In the genomic region with DNA sequence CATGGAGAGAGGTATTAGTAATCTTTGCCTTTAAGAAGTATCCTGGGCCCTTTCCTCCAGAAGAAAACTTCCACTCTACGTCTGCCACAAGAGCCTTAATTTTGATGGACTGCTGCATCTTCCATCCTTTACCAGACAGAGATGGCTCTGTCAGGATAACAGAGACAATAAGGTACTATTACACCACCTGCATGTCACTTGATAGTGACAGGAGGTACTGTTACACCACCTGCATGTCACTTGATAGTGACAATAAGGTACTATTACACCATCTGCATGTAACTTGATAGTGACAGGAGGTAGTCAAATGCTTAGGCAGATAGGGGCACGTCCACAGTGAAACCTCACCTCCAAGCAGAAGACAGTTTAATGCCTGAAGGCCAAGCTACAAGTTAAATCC, we compare ENCODE assay signal across 18 cellular contexts. TPM values are rescaled to one million over a fixed set of nuclear protein-coding genes. Genes with fewer than 3 reads are reported as not detected.
DNase-seq lines count a peak whose midpoint lies in the region; TF ChIP-seq lines count a peak whose summit lies in the region.
"Had no signal": no experiment of that assay in that cellular context is flagged by ENCODE, and none has a peak within 500 bp of the region (broad histone marks: within the 10 kb centered on the region; RNA-seq: fewer than 3 reads in every experiment).

No MANE protein-coding gene starts in this region.

- H3K4me3 Mint-ChIP-seq in CD14-positive monocyte = no peak overlapping the region
- H3K4me3 Mint-ChIP-seq: GM23338, HFFc6 had no signal

- DNase-seq in NCI-H1436 treated with DMSO at 0.1 percent for 48 hours (lab: John Stamatoyannopoulos, UW) (peak; percentile 10), NCI-H146 treated with DMSO at 0.1 percent for 48 hours (lab: John Stamatoyannopoulos, UW; ENCODE audit: unreplicated experiment) (peak; percentile 21), NCI-H748 (lab: John Stamatoyannopoulos, UW; ENCODE audit: unreplicated experiment) (peak; percentile 92), left kidney (ENCODE audit: low read depth, low spot score) (peak; percentile 56), HK-2 (ENCODE audit: unreplicated experiment) (no peak), CD14-positive monocyte (ENCODE audit: low spot score) (no peak), MV-4-11 (lab: John Stamatoyannopoulos, UW) (no peak)
- DNase-seq: Calu3, HFFc6, Karpas-422, NCI-H1092 treated with DMSO at 0.1 percent for 48 hours, NCI-H1694, NCI-H2081 treated with DMSO at 0.1 percent for 48 hours, NCI-H345, NCI-H524 treated with DMSO at 0.1 percent for 48 hours, SHP77, T-helper 1 cell had no signal

- H3K9me3 Mint-ChIP-seq in CD14-positive monocyte = peaks cover 0 to 4% (median 0%) of the 10 kb centered on the region in 7 donors
- H3K9me3 Mint-ChIP-seq: GM23338 had no signal

- no peak overlapping the region for H3K27ac Mint-ChIP-seq in CD14-positive monocyte
- H3K27ac Mint-ChIP-seq: GM23338, HFFc6 had no signal

- H3K36me3 Mint-ChIP-seq in CD14-positive monocyte = no peaks in the 10 kb centered on the region

- peaks cover 0 to 5% (median 0%) of the 10 kb centered on the region in 3 donors for H3K27me3 Mint-ChIP-seq in CD14-positive monocyte (ENCODE audit: low read depth in 3 of 3)

- intact Hi-C loops in CD14-positive monocyte (cut with micrococcal nuclease) = no loop called here

- no peaks in the 10 kb centered on the region for H3K4me1 Mint-ChIP-seq in CD14-positive monocyte
- H3K4me1 Mint-ChIP-seq: GM23338 had no signal

- TF ChIP-seq CTCF in CD14-positive monocyte (IDR thresholded peaks at IDR 0.05) = no peak

RNA-seq across cellular contexts. Expression of a gene that starts 13.9 kb away (rescaled TPM):
- not detected for polyA plus RNA-seq in CD14-positive monocyte
- polyA plus RNA-seq: GM23338 had no signal

RNA-seq across cellular contexts. Expression of a gene that starts 37.5 kb away (rescaled TPM):
- not detected for polyA plus RNA-seq in CD14-positive monocyte
- polyA plus RNA-seq: GM23338 had no signal

RNA-seq across cellular contexts. Expression of a gene that starts 38.1 kb away (rescaled TPM):
- polyA plus RNA-seq in CD14-positive monocyte = not detected
- polyA plus RNA-seq: GM23338 had no signal

RNA-seq across cellular contexts. Expression of a gene that starts 55.9 kb away (rescaled TPM):
- polyA plus RNA-seq in CD14-positive monocyte = not detected
- polyA plus RNA-seq: GM23338 had no signal

Comparison
In these comparisons a context has a peak if more than half of its experiments do, and no peak if none do; other contexts are left out.
1. DNase-seq: peak in NCI-H1436 treated with DMSO at 0.1 percent for 48 hours (single experiment), NCI-H146 treated with DMSO at 0.1 percent for 48 hours (single experiment), NCI-H748 (single experiment) and left kidney (single experiment); none in HK-2 (single experiment), CD14-positive monocyte (single experiment) and MV-4-11 (single experiment).